ENCODE assay signal across 13 cellular contexts in the genomic region with DNA sequence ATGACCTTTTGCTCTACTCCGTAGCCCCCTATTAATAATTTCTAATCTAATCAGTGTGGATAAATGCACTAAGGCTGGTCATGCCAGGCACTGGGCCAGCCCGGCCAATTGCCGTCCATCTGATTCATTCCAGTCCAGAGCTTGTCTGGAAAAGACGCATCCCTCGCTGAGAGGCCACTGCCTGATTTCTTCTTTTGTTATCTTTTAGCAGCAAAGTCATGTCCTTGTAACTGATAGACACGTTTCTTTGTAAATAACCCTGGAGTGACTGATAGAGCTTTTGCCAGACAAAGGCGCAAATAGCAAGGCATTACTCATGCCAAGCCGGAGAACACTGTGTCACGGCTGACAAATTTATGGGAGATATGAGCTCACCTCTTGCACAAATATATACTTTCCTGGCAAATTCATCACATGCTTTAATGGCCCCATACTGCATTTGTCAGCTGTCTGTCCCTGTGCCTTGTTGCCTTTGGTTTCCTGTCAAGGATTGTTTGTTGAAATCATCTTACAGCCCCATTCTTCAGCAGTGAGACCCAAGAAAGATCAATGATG.
DNase-seq lines count a peak whose midpoint lies in the region; ATAC-seq lines count a peak whose summit lies in the region.
"Had no signal": no experiment of that assay in that cellular context is flagged by ENCODE, and none has a peak within 500 bp of the region (broad histone marks: within the 10 kb centered on the region; RNA-seq: fewer than 3 reads in every experiment).

No MANE protein-coding gene starts in this region.

- no peak overlapping the region for H3K23ac ChIP-seq in mesendoderm (ENCODE audit: low read length)

- H3K4me1 ChIP-seq in mesendoderm (ENCODE audit: control insufficient read depth, low read depth, low read length): no peaks in the 10 kb centered on the region
- H3K4me1 ChIP-seq: lower lobe of right lung had no signal

- H2BK120ac ChIP-seq in mesendoderm (ENCODE audit: low read depth, low read length): no peak overlapping the region

- no peaks in the 10 kb centered on the region for H3K36me3 Mint-ChIP-seq in activated CD4-positive, alpha-beta T cell treated with anti-CD3 and anti-CD28 coated beads, Interleukin-2, amount 10 ng/mL, durations not matched to agents 24 days and 14 days (ENCODE audit: low read depth)
- H3K36me3 Mint-ChIP-seq: CD8-positive, alpha-beta T cell had no signal

- no peaks in the 10 kb centered on the region for H3K79me2 ChIP-seq in mesendoderm (ENCODE audit: control insufficient read depth, insufficient read depth, low read length)

- no peak overlapping the region for H2BK5ac ChIP-seq in mesendoderm (ENCODE audit: low read length)

- no peaks in the 10 kb centered on the region for H3K4me1 Mint-ChIP-seq in activated CD4-positive, alpha-beta T cell treated with anti-CD3 and anti-CD28 coated beads, Interleukin-2, amount 10 ng/mL, durations not matched to agents 24 days and 14 days

- no peak overlapping the region for H3K18ac ChIP-seq in mesendoderm (ENCODE audit: low read length)

- H2AK5ac ChIP-seq in mesendoderm (ENCODE audit: low read length): no peak overlapping the region

- H3K79me1 ChIP-seq in mesendoderm (ENCODE audit: low read length): no peaks in the 10 kb centered on the region

- peaks cover 5% of the 10 kb centered on the region for H3K9me3 Mint-ChIP-seq in activated CD4-positive, alpha-beta T cell treated with anti-CD3 and anti-CD28 coated beads, Interleukin-2, amount 10 ng/mL, durations not matched to agents 24 days and 14 days
- H3K9me3 Mint-ChIP-seq: CD8-positive, alpha-beta T cell had no signal

- no peak overlapping the region for H3K27ac ChIP-seq in mesendoderm (ENCODE audit: low read depth, low read length)
- H3K27ac ChIP-seq: lower lobe of right lung had no signal

- no peak overlapping the region for H3K4ac ChIP-seq in mesendoderm (ENCODE audit: low read depth, low read length)

- no peak overlapping the region for H3K4me2 ChIP-seq in mesendoderm (ENCODE audit: low read length)

- intact Hi-C loops in activated CD4-positive, alpha-beta T cell treated with anti-CD3 and anti-CD28 coated beads, Interleukin-2, amount 10 ng/mL, durations not matched to agents 24 days and 14 days (cut with micrococcal nuclease): no loop called here

- H3K56ac ChIP-seq in mesendoderm (ENCODE audit: low read length): no peak overlapping the region

- no CpG with 5 or more reads among the region's 9 CpGs for WGBS in mesendoderm (ENCODE audit: extremely low coverage, insufficient coverage, low lambda C conversion rate)

- ATAC-seq in GM18861 (IDR thresholded peaks at IDR 0.05; ENCODE audit: unreplicated experiment): no peak
- ATAC-seq: CD8-positive, alpha-beta T cell; lower lobe of right lung had no signal

- no peak overlapping the region for H3K4me3 Mint-ChIP-seq in activated CD4-positive, alpha-beta T cell treated with anti-CD3 and anti-CD28 coated beads, Interleukin-2, amount 10 ng/mL, durations not matched to agents 24 days and 14 days
- H3K4me3 Mint-ChIP-seq: CD8-positive, alpha-beta T cell had no signal

- no peak overlapping the region for H4K5ac ChIP-seq in mesendoderm (ENCODE audit: low read length)

- no peaks in the 10 kb centered on the region for H3K36me3 ChIP-seq in mesendoderm (ENCODE audit: control insufficient read depth, insufficient read depth, low read length)
- H3K36me3 ChIP-seq: lower lobe of right lung had no signal

- H3K27me3 ChIP-seq in mesendoderm (ENCODE audit: insufficient read depth, low read length, poor library complexity): no peaks in the 10 kb centered on the region

- H3K27ac Mint-ChIP-seq in activated CD4-positive, alpha-beta T cell treated with anti-CD3 and anti-CD28 coated beads, Interleukin-2, amount 10 ng/mL, durations not matched to agents 24 days and 14 days: no peak overlapping the region
- H3K27ac Mint-ChIP-seq: CD8-positive, alpha-beta T cell had no signal

- H3K4me3 ChIP-seq in mesendoderm (ENCODE audit: low read length): no peak overlapping the region
- H3K4me3 ChIP-seq: lower lobe of right lung had no signal

- H4K8ac ChIP-seq in mesendoderm (ENCODE audit: low read depth, low read length): no peak overlapping the region

- H2BK15ac ChIP-seq in mesendoderm (replicated peaks; ENCODE audit: low read depth): no peak overlapping the region

- peak; percentile 46 for DNase-seq in AG08396 (ENCODE audit: low spot score)
- peak; percentile 8 for DNase-seq in NCI-H2029 treated with DMSO at 0.1 percent for 48 hours (lab: John Stamatoyannopoulos, UW)
- DNase-seq in dermis blood vessel endothelial cell: peak; percentile 80
- DNase-seq in lung microvascular endothelial cell (ENCODE audit: low read depth in 2 of 2): peak; percentile 92 to 95
- no peak for DNase-seq in mesendoderm
- DNase-seq in activated CD4-positive, alpha-beta T cell treated with anti-CD3 and anti-CD28 coated beads, Interleukin-2, amount 10 ng/mL, durations not matched to agents 24 days and 14 days: no peak
- no peak for DNase-seq in NCI-H187 (lab: John Stamatoyannopoulos, UW)
- DNase-seq: activated CD4-positive, CD25-positive, alpha-beta regulatory T cell treated with anti-CD3 and anti-CD28 coated beads, Interleukin-2, amount 50 U/mL, for 72 hours; CD8-positive, alpha-beta T cell; central memory CD4-positive, alpha-beta T cell; lower lobe of right lung; NCI-H345 had no signal

- H3K9ac ChIP-seq in mesendoderm (ENCODE audit: low read length): no peak overlapping the region

- no peaks in the 10 kb centered on the region for H3K27me3 Mint-ChIP-seq in activated CD4-positive, alpha-beta T cell treated with anti-CD3 and anti-CD28 coated beads, Interleukin-2, amount 10 ng/mL, durations not matched to agents 24 days and 14 days

Comparison
In these comparisons a context has a peak if more than half of its experiments do, and no peak if none do; other contexts are left out.
1. DNase-seq: peak in AG08396 (single experiment), NCI-H2029 treated with DMSO at 0.1 percent for 48 hours (single experiment), dermis blood vessel endothelial cell (single experiment) and lung microvascular endothelial cell (2 of 2); none in mesendoderm (single experiment), activated CD4-positive, alpha-beta T cell treated with anti-CD3 and anti-CD28 coated beads, Interleukin-2, amount 10 ng/mL, durations not matched to agents 24 days and 14 days (single experiment) and NCI-H187 (0 of 2).